Comparison of ENCODE assay signal across 24 cellular contexts in genomic region chr1:194209920-194210319, GRCh38.
A peak's percentile ranks its signal among the peaks of the same experiment; 100 is the strongest.
DNase-seq lines count a peak whose midpoint lies in the region; ATAC-seq, FAIRE-seq and TF ChIP-seq lines count a peak whose summit lies in the region.
"Had no signal": no experiment of that assay in that cellular context is flagged by ENCODE, and none has a peak within 500 bp of the region (broad histone marks: within the 10 kb centered on the region; RNA-seq: fewer than 3 reads in every experiment).

No MANE protein-coding gene starts in this region.

- H2AK5ac ChIP-seq in IMR-90 (ENCODE audit: low read depth, low read length) = no peak overlapping the region

- H3K4me2 ChIP-seq in HepG2 (ENCODE audit: low read depth, low read length) (no peak overlapping the region), IMR-90 (ENCODE audit: low read depth, low read length) (no peak overlapping the region)
- H3K4me2 ChIP-seq: BLaER1 had no signal

- H2BK120ac ChIP-seq in IMR-90 (ENCODE audit: low read depth, low read length) = no peak overlapping the region

- H2BK15ac ChIP-seq in IMR-90 (ENCODE audit: low read depth, low read length) = no peak overlapping the region

- H3K4me3 ChIP-seq in HepG2 (replicated peaks in 1 of 3; ENCODE audit: insufficient read depth in 1 of 3, low read depth in 2 of 3, low read length in 3 of 3) (no peak overlapping the region), right lobe of liver (no peak overlapping the region), IMR-90 (ENCODE audit: insufficient read depth, low read depth, low read length) (no peak overlapping the region)
- H3K4me3 ChIP-seq: BLaER1, GM12878 had no signal

- H3K4me1 ChIP-seq in HepG2 (ENCODE audit: insufficient read depth, low read length) (no peaks in the 10 kb centered on the region), right lobe of liver (no peaks in the 10 kb centered on the region), IMR-90 (ENCODE audit: control insufficient read depth, insufficient read depth, low read length) (no peaks in the 10 kb centered on the region)
- H3K4me1 ChIP-seq: BE2C, BLaER1 had no signal

- H2BK5ac ChIP-seq in IMR-90 (ENCODE audit: low read depth, low read length, poor library complexity, severe bottlenecking) = no peak overlapping the region

- H2AFZ ChIP-seq in HepG2 (ENCODE audit: low read length) (no peak overlapping the region), IMR-90 (replicated peaks; ENCODE audit: low read length, poor library complexity) (no peak overlapping the region)

- in situ Hi-C loops in HepG2 (cut with HindIII; ENCODE audit: extremely low pct_ligation_motif_present, low pct_unique_long_range_greater_than_20kb) (no loop called here), IMR-90 (cut with MboI; ENCODE audit: low sequenced_read_pairs) (no loop called here)

- dilution Hi-C loops in IMR-90 (cut with HindIII; ENCODE audit: low sequenced_read_pairs, unreplicated experiment) = no loop called here

- TF ChIP-seq RAD21 in HepG2 (CRISPR knock-in tag; IDR thresholded peaks at IDR 0.05) = no peak
- no peak for TF ChIP-seq RAD21 in IMR-90 (IDR thresholded peaks at IDR 0.05; ENCODE audit: low read length)

- H3K27ac Mint-ChIP-seq in progenitor cell of endocrine pancreas = no peak overlapping the region
- H3K27ac Mint-ChIP-seq: CD14-positive monocyte; CD4-positive, alpha-beta memory T cell; CD4-positive, CD25-positive, alpha-beta regulatory T cell had no signal

- TF ChIP-seq POLR2A in HepG2 (IDR thresholded peaks at IDR 0.05; ENCODE audit: insufficient read depth in 1 of 2, low read depth in 2 of 2, low read length in 2 of 2) = no peak
- no peak for TF ChIP-seq POLR2A in right lobe of liver (IDR thresholded peaks at IDR 0.05)
- TF ChIP-seq POLR2A in IMR-90 (IDR thresholded peaks at IDR 0.05; ENCODE audit: low read depth, low read length) = no peak

- no peak overlapping the region for H3K4me3 Mint-ChIP-seq in progenitor cell of endocrine pancreas (ENCODE audit: low read depth)
- H3K4me3 Mint-ChIP-seq: CD14-positive monocyte; CD4-positive, alpha-beta memory T cell; CD4-positive, CD25-positive, alpha-beta regulatory T cell had no signal

- no peak for FAIRE-seq in HepG2 (lab: Jason Lieb, UNC)
- FAIRE-seq: GM12878, GM12892, GM18507 had no signal

- intact Hi-C loops in HepG2 (cut with micrococcal nuclease; ENCODE audit: unreplicated experiment) = no loop called here
- intact Hi-C loops in right lobe of liver (cut with DNase I) = no loop called here
- intact Hi-C loops in IMR-90 (cut with micrococcal nuclease) = no loop called here

- BruUV-seq in HepG2 (replicated peaks; lab: Mats Ljungman, UMichigan) (no TSS peak), IMR-90 (replicated peaks; lab: Mats Ljungman, UMichigan) (no TSS peak)

- H3K18ac ChIP-seq in IMR-90 (ENCODE audit: low read depth, low read length) = no peak overlapping the region

- H3K4me1 Mint-ChIP-seq in progenitor cell of endocrine pancreas (ENCODE audit: low read depth) = peaks cover 12% of the 10 kb centered on the region
- H3K4me1 Mint-ChIP-seq: CD14-positive monocyte had no signal

- H3K36me3 ChIP-seq in HepG2 (replicated peaks in 1 of 2; ENCODE audit: control insufficient read depth in 1 of 2, insufficient read depth in 2 of 2, low read length in 2 of 2) (no peaks in the 10 kb centered on the region), right lobe of liver (no peaks in the 10 kb centered on the region), IMR-90 (ENCODE audit: control insufficient read depth, insufficient read depth, low read length) (no peaks in the 10 kb centered on the region)
- H3K36me3 ChIP-seq: BE2C, BLaER1 had no signal

- H3K27me3 Mint-ChIP-seq in progenitor cell of endocrine pancreas = no peaks in the 10 kb centered on the region
- H3K27me3 Mint-ChIP-seq: CD4-positive, alpha-beta memory T cell; CD4-positive, CD25-positive, alpha-beta regulatory T cell had no signal

- POLR2A ChIA-PET in HepG2 (lab: Yijun Ruan, JAX) = no interaction called here
- POLR2A ChIA-PET in IMR-90 (lab: Charles Lee; ENCODE audit: unreplicated experiment) = no interaction called here

- H3K36me3 Mint-ChIP-seq in progenitor cell of endocrine pancreas (ENCODE audit: insufficient read depth) = no peaks in the 10 kb centered on the region
- H3K36me3 Mint-ChIP-seq: CD14-positive monocyte had no signal

- H3K9ac ChIP-seq in HepG2 (ENCODE audit: insufficient read depth, low read depth, low read length) = no peak overlapping the region
- H3K9ac ChIP-seq in IMR-90 (ENCODE audit: low read depth, low read length) = no peak overlapping the region
- H3K9ac ChIP-seq: BLaER1 had no signal

- CTCF ChIA-PET in HepG2 (lab: Yijun Ruan, JAX; ENCODE audit: low intra/inter-chr PET ratio, low total read pairs) = no interaction called here
- CTCF ChIA-PET in IMR-90 (lab: Yijun Ruan, JAX) = no interaction called here

- no peak overlapping the region for H3K56ac ChIP-seq in IMR-90 (ENCODE audit: extremely low read depth, insufficient read depth, low read length)

- no peak for ATAC-seq in HepG2
- ATAC-seq in right lobe of liver = no peak
- no peak for ATAC-seq in IMR-90 (ENCODE audit: low read depth)
- ATAC-seq: GM12878 had no signal

- H3K27ac ChIP-seq in HepG2 (ENCODE audit: extremely low read length, insufficient read depth, low read length) (no peak overlapping the region), right lobe of liver (no peak overlapping the region), IMR-90 (ENCODE audit: insufficient read depth, low read length) (no peak overlapping the region)
- H3K27ac ChIP-seq: 22Rv1, BLaER1 had no signal

- no peak overlapping the region for H3K14ac ChIP-seq in IMR-90 (replicated peaks; ENCODE audit: low read depth, low read length)

- no peak overlapping the region for H2BK20ac ChIP-seq in IMR-90 (ENCODE audit: low read depth, low read length)

- H3K79me1 ChIP-seq in IMR-90 (ENCODE audit: low read depth in 1 of 2, low read length in 2 of 2) = no peaks in the 10 kb centered on the region

- H3K9me3 Mint-ChIP-seq in progenitor cell of endocrine pancreas (ENCODE audit: low read depth) = peaks cover 8% of the 10 kb centered on the region

- H2AK9ac ChIP-seq in IMR-90 (replicated peaks; ENCODE audit: low read depth, low read length, poor library complexity) = no peak overlapping the region

- no peaks in the 10 kb centered on the region for H4K20me1 ChIP-seq in HepG2 (ENCODE audit: insufficient read depth, low read length)
- H4K20me1 ChIP-seq in IMR-90 (ENCODE audit: insufficient read depth, low read length) = no peaks in the 10 kb centered on the region
- H4K20me1 ChIP-seq: BLaER1 had no signal

- DNase-seq in HepG2 (ENCODE audit: low spot score) (no peak), right lobe of liver (no peak), IMR-90 (no peak), NCI-H1417 treated with DMSO at 0.1 percent for 48 hours (lab: John Stamatoyannopoulos, UW) (no peak), progenitor cell of endocrine pancreas (ENCODE audit: low spot score, unreplicated experiment) (no peak)
- DNase-seq: ACHN; BE2C; C1 segment of cervical spinal cord; CD4-positive, alpha-beta memory T cell; CD4-positive, CD25-positive, alpha-beta regulatory T cell; CD8-positive, alpha-beta memory T cell; COR-L47; DMS153; DMS53; DMS79; DND-41; EL; GDM1 had no signal

- no peak overlapping the region for H4K5ac ChIP-seq in IMR-90 (ENCODE audit: low read depth, low read length)

- H3K9me3 ChIP-seq in HepG2 (ENCODE audit: low read length) = no peaks in the 10 kb centered on the region
- H3K9me3 ChIP-seq in right lobe of liver = no peaks in the 10 kb centered on the region
- no peaks in the 10 kb centered on the region for H3K9me3 ChIP-seq in IMR-90 (ENCODE audit: control insufficient read depth, insufficient read depth, low read length)
- H3K9me3 ChIP-seq: BE2C, BLaER1 had no signal

- H3K27me3 ChIP-seq in HepG2 (ENCODE audit: control insufficient read depth in 1 of 2, insufficient read depth in 2 of 2, low read length in 2 of 2) = no peaks in the 10 kb centered on the region
- no peaks in the 10 kb centered on the region for H3K27me3 ChIP-seq in right lobe of liver
- no peaks in the 10 kb centered on the region for H3K27me3 ChIP-seq in IMR-90 (ENCODE audit: control insufficient read depth, insufficient read depth, low read length)
- H3K27me3 ChIP-seq: BE2C, BLaER1 had no signal

- H3K4ac ChIP-seq in IMR-90 (ENCODE audit: low read depth, low read length) = no peak overlapping the region

- H3K23ac ChIP-seq in IMR-90 (ENCODE audit: low read depth, low read length) = no peak overlapping the region

- TF ChIP-seq CTCF in HepG2 (CRISPR knock-in tag; IDR thresholded peaks at IDR 0.05) (no peak), right lobe of liver (IDR thresholded peaks at IDR 0.05) (no peak), IMR-90 (conservative IDR thresholded peaks at IDR 0.05; ENCODE audit: low read depth, low read length) (no peak), progenitor cell of endocrine pancreas (IDR thresholded peaks at IDR 0.05; ENCODE audit: unreplicated experiment) (no peak)

- no peak overlapping the region for H4K8ac ChIP-seq in IMR-90 (ENCODE audit: low read depth in 2 of 2, low read length in 2 of 2)

- no peak overlapping the region for H4K91ac ChIP-seq in IMR-90 (ENCODE audit: insufficient read depth, low read depth, low read length)

- H3K9me1 ChIP-seq in IMR-90 (ENCODE audit: insufficient read depth, low read length) = no peaks in the 10 kb centered on the region

- TF ChIP-seq EP300 in HepG2 (IDR thresholded peaks at IDR 0.05; ENCODE audit: low read depth in 2 of 2, low read length in 2 of 2) = no peak
- no peak for TF ChIP-seq EP300 in HepG2 (CRISPR knock-in tag; IDR thresholded peaks at IDR 0.05; ENCODE audit: borderline replicate concordance)

- no peaks in the 10 kb centered on the region for H3K79me2 ChIP-seq in HepG2 (ENCODE audit: insufficient read depth, low read length)

TF ChIP-seq in HepG2, 621 proteins besides CTCF, POLR2A, EP300 and RAD21:
- TF ChIP-seq MAFK (conservative IDR thresholded peaks at IDR 0.05 in 1 of 2, IDR thresholded peaks at IDR 0.05 in 1 of 2; ENCODE audit: low read length in 2 of 2) (peak in 1 of 2 experiments; percentile 61; a peak in 2 of 4 replicates), ZKSCAN5 (CRISPR knock-in tag; IDR thresholded peaks at IDR 0.05) (no peak), MAFF (IDR thresholded peaks at IDR 0.05; ENCODE audit: low read depth, low read length) (0 out of 2 replicates have a peak, but pooled peaks have one; percentile 14)
TF ChIP-seq in HepG2: peak in this region for 2.

TF ChIP-seq in IMR-90, 13 proteins besides CTCF, POLR2A, EP300 and RAD21:
- no peak for TF ChIP-seq FOS (IDR thresholded peaks at IDR 0.05; ENCODE audit: low read depth, low read length)
- peak; percentile 52; the same call in 1 of the 2 replicates for TF ChIP-seq MAFK (IDR thresholded peaks at IDR 0.05; ENCODE audit: low read depth, low read length)
TF ChIP-seq in IMR-90: peak in this region for 1.
